ENCODE assay signal across 25 cellular contexts in genomic region chr13:46812398-46812797, GRCh38.
"Had no signal": no experiment of that assay in that cellular context is flagged by ENCODE, and none has a peak within 500 bp of the region (broad histone marks: within the 10 kb centered on the region; RNA-seq: fewer than 3 reads in every experiment).

No MANE protein-coding gene starts in this region.

- H3K4me1 ChIP-seq: gastrocnemius medialis, heart left ventricle, left lung, parathyroid adenoma, right atrium auricular region, testis, tibial artery had no signal

- H3K4me3 ChIP-seq: dorsolateral prefrontal cortex, gastrocnemius medialis, heart left ventricle, hepatocyte, left lung, mucosa of descending colon, right atrium auricular region, smooth muscle cell, testis, tibial artery had no signal

- H3K79me2 ChIP-seq: hepatocyte, parathyroid adenoma had no signal

- H3K36me3 ChIP-seq: gastrocnemius medialis, heart left ventricle, left lung, neutrophil, right atrium auricular region, tibial artery had no signal

- ATAC-seq: gastrocnemius medialis; heart left ventricle; left cardiac atrium; left lung; mucosa of descending colon; natural killer cell treated with Interleukin-12 subunit alpha and Interleukin-12 subunit beta and Interleukin-15 and Interleukin-18, amount 100 ng/mL, for 72 hours; sciatic nerve had no signal

- H3K4me2 ChIP-seq: hepatocyte, smooth muscle cell had no signal

- H3K27me3 ChIP-seq: dorsolateral prefrontal cortex, gastrocnemius medialis, hepatocyte, left lung, neutrophil, right atrium auricular region, testis, tibial artery had no signal

- H3K9me3 ChIP-seq: neutrophil, testis had no signal

- H3K9ac ChIP-seq: parathyroid adenoma had no signal

- DNase-seq: dorsolateral prefrontal cortex; effector CD4-positive, alpha-beta T cell; foreskin fibroblast; gastrocnemius medialis; heart left ventricle; left cardiac atrium; left lung; mesenchymal stem cell; mucosa of descending colon; naive B cell; stimulated activated CD4-positive, alpha-beta T cell treated with anti-CD3 and anti-CD28 coated beads, Interleukin-12 subunit alpha, Interleukin-12 subunit beta, amount 100 ng/mL, for 4 hours; stimulated activated CD4-positive, alpha-beta T cell treated with anti-CD3 and anti-CD28 coated beads, Interleukin-1b, Interleukin-23, amount 100 ng/mL, for 48 hours; stimulated activated CD4-positive, alpha-beta T cell treated with anti-CD3 and anti-CD28 coated beads, Interleukin-4, amount 100 ng/mL, for 1 hour; stimulated activated CD8-positive, alpha-beta memory T cell treated with anti-CD3 and anti-CD28 coated beads, Interleukin-4, amount 100 ng/mL, for 48 hours; stimulated activated naive CD4-positive, alpha-beta T cell; substantia nigra; testis; tibial artery had no signal

- H2AFZ ChIP-seq: hepatocyte, parathyroid adenoma had no signal

- H3K27ac ChIP-seq: dorsolateral prefrontal cortex, gastrocnemius medialis, heart left ventricle, hepatocyte, left lung, neutrophil, parathyroid adenoma, right atrium auricular region, testis, tibial artery had no signal
